9 cellular contexts compared by ENCODE assay signal in genomic region chr19:41377977-41378707, GRCh38. TPM values are rescaled to one million over a fixed set of nuclear protein-coding genes. Genes with fewer than 3 reads are reported as not detected.
DNase-seq lines count a peak whose midpoint lies in the region; ATAC-seq, FAIRE-seq and TF ChIP-seq lines count a peak whose summit lies in the region.
"Had no signal": no experiment of that assay in that cellular context is flagged by ENCODE, and none has a peak within 500 bp of the region (broad histone marks: within the 10 kb centered on the region; RNA-seq: fewer than 3 reads in every experiment).

No MANE protein-coding gene starts in this region.

- peak in 3 of 7 experiments; percentile 17 to 56 (median 51) for DNase-seq in CD8-positive, alpha-beta T cell
- DNase-seq in GM19240 (ENCODE audit: insufficient read length, low spot score): peak; percentile 66
- DNase-seq in NCI-H82 (lab: John Stamatoyannopoulos, UW): peak; percentile 88
- no peak for DNase-seq in HepG2 (ENCODE audit: low spot score)
- DNase-seq in stimulated activated CD4-positive, alpha-beta T cell treated with anti-CD3 and anti-CD28 coated beads, Interleukin-4, amount 100 ng/mL, for 24 hours: no peak
- no peak for DNase-seq in activated naive CD4-positive, alpha-beta T cell treated with anti-CD3 and anti-CD28 coated beads for 36 hours
- DNase-seq in DMS79 treated with DMSO at 0.1 percent for 48 hours (lab: John Stamatoyannopoulos, UW): no peak
- no peak for DNase-seq in GF-D8 (lab: John Stamatoyannopoulos, UW)
- DNase-seq: amniotic stem cell had no signal

- ATAC-seq in CD8-positive, alpha-beta T cell: peak; percentile 88
- ATAC-seq in HepG2: peak; percentile 83

- H3K27ac ChIP-seq in CD8-positive, alpha-beta T cell (ENCODE audit: low read depth, low read length): no peak overlapping the region
- H3K27ac ChIP-seq in HepG2 (ENCODE audit: extremely low read length, insufficient read depth, low read length): peak overlapping the region; percentile 3

- H3K4me1 Mint-ChIP-seq in CD8-positive, alpha-beta T cell (ENCODE audit: low read depth): peaks cover 23% of the 10 kb centered on the region
- peaks cover 13% of the 10 kb centered on the region for H3K4me1 Mint-ChIP-seq in activated naive CD4-positive, alpha-beta T cell treated with anti-CD3 and anti-CD28 coated beads for 36 hours (ENCODE audit: low read depth)

- TF ChIP-seq EP300 in HepG2 (IDR thresholded peaks at IDR 0.05; ENCODE audit: low read depth in 2 of 2, low read length in 2 of 2) (no peak), HepG2 (CRISPR knock-in tag; IDR thresholded peaks at IDR 0.05; ENCODE audit: borderline replicate concordance) (no peak)

- H3K36me3 Mint-ChIP-seq in CD8-positive, alpha-beta T cell: peaks cover 8% of the 10 kb centered on the region
- no peaks in the 10 kb centered on the region for H3K36me3 Mint-ChIP-seq in activated naive CD4-positive, alpha-beta T cell treated with anti-CD3 and anti-CD28 coated beads for 36 hours (ENCODE audit: low read depth)

- intact Hi-C loops in CD8-positive, alpha-beta T cell (cut with DNase I, micrococcal nuclease): no loop called here
- intact Hi-C loops in HepG2 (cut with micrococcal nuclease; ENCODE audit: unreplicated experiment): no loop called here
- intact Hi-C loops in activated naive CD4-positive, alpha-beta T cell treated with anti-CD3 and anti-CD28 coated beads for 36 hours (cut with micrococcal nuclease): no loop called here

- no TSS peak for BruUV-seq in HepG2 (replicated peaks; lab: Mats Ljungman, UMichigan)

- FAIRE-seq in HepG2 (lab: Jason Lieb, UNC): no peak

- no peaks in the 10 kb centered on the region for H4K20me1 ChIP-seq in HepG2 (ENCODE audit: insufficient read depth, low read length)

- in situ Hi-C loops in HepG2 (cut with HindIII; ENCODE audit: extremely low pct_ligation_motif_present, low pct_unique_long_range_greater_than_20kb): no loop called here

- H3K4me3 Mint-ChIP-seq in CD8-positive, alpha-beta T cell: no peak overlapping the region
- H3K4me3 Mint-ChIP-seq in activated naive CD4-positive, alpha-beta T cell treated with anti-CD3 and anti-CD28 coated beads for 36 hours: no peak overlapping the region

- peak; percentile 36 for TF ChIP-seq CTCF in CD8-positive, alpha-beta T cell (IDR thresholded peaks at IDR 0.05)
- no peak; the same call in 1 of the 2 replicates for TF ChIP-seq CTCF in HepG2 (CRISPR knock-in tag; IDR thresholded peaks at IDR 0.05)

- H3K9me3 Mint-ChIP-seq in CD8-positive, alpha-beta T cell: no peaks in the 10 kb centered on the region
- H3K9me3 Mint-ChIP-seq in activated naive CD4-positive, alpha-beta T cell treated with anti-CD3 and anti-CD28 coated beads for 36 hours: no peaks in the 10 kb centered on the region

- TF ChIP-seq POLR2A in HepG2 (IDR thresholded peaks at IDR 0.05; ENCODE audit: insufficient read depth in 1 of 2, low read depth in 2 of 2, low read length in 2 of 2): no peak

- no peak overlapping the region for H3K4me3 ChIP-seq in CD8-positive, alpha-beta T cell (ENCODE audit: low read depth, low read length)
- no peak overlapping the region for H3K4me3 ChIP-seq in HepG2 (replicated peaks in 1 of 3; ENCODE audit: insufficient read depth in 1 of 3, low read depth in 2 of 3, low read length in 3 of 3)

- H3K4me2 ChIP-seq in HepG2 (ENCODE audit: low read depth, low read length): peak overlapping the region; percentile 24; the same call in 1 of the 2 replicates

- CTCF ChIA-PET in CD8-positive, alpha-beta T cell (lab: Charles Lee): interaction anchor here (0.7 to 1.6 kb wide), 3 partner anchors 10 to 48 kb away, joined by 3 read pairs; no protein-coding TSS in a partner anchor
- CTCF ChIA-PET in HepG2 (lab: Yijun Ruan, JAX; ENCODE audit: low intra/inter-chr PET ratio, low total read pairs): no interaction called here
- CTCF ChIA-PET in activated naive CD4-positive, alpha-beta T cell treated with anti-CD3 and anti-CD28 coated beads for 36 hours (lab: Charles Lee): interaction anchor here (0.6 to 0.8 kb wide), 2 partner anchors 77 to 471 kb away, joined by 3 to 6 read pairs; no protein-coding TSS in a partner anchor

- peaks cover 22% of the 10 kb centered on the region for H3K4me1 ChIP-seq in CD8-positive, alpha-beta T cell (ENCODE audit: insufficient read depth, low read length)
- H3K4me1 ChIP-seq in HepG2 (ENCODE audit: insufficient read depth, low read length): peaks cover 26% of the 10 kb centered on the region

- H3K27me3 Mint-ChIP-seq in CD8-positive, alpha-beta T cell (ENCODE audit: low read depth): no peaks in the 10 kb centered on the region
- no peaks in the 10 kb centered on the region for H3K27me3 Mint-ChIP-seq in activated naive CD4-positive, alpha-beta T cell treated with anti-CD3 and anti-CD28 coated beads for 36 hours (ENCODE audit: low read depth)

- H3K9me3 ChIP-seq in CD8-positive, alpha-beta T cell (ENCODE audit: low read length): no peaks in the 10 kb centered on the region
- no peaks in the 10 kb centered on the region for H3K9me3 ChIP-seq in HepG2 (ENCODE audit: low read length)

- H3K27ac Mint-ChIP-seq in CD8-positive, alpha-beta T cell: peak overlapping the region; percentile 56
- no peak overlapping the region for H3K27ac Mint-ChIP-seq in activated naive CD4-positive, alpha-beta T cell treated with anti-CD3 and anti-CD28 coated beads for 36 hours

- 64% methylated on average over 5 of the region's 9 CpGs for WGBS in HepG2 (ENCODE audit: low lambda C conversion rate)

- TF ChIP-seq RAD21 in HepG2 (CRISPR knock-in tag; IDR thresholded peaks at IDR 0.05): no peak

- no peak overlapping the region for H2AFZ ChIP-seq in HepG2 (ENCODE audit: low read length)

- H3K36me3 ChIP-seq in CD8-positive, alpha-beta T cell (ENCODE audit: insufficient read depth, low read length): no peaks in the 10 kb centered on the region
- H3K36me3 ChIP-seq in HepG2 (replicated peaks in 1 of 2; ENCODE audit: control insufficient read depth in 1 of 2, insufficient read depth in 2 of 2, low read length in 2 of 2): peaks cover 0 to 3% of the 10 kb centered on the region in 2 experiments; a peak in 2 of 5 replicates

- no peaks in the 10 kb centered on the region for H3K79me2 ChIP-seq in HepG2 (ENCODE audit: insufficient read depth, low read length)

- no peaks in the 10 kb centered on the region for H3K27me3 ChIP-seq in CD8-positive, alpha-beta T cell (ENCODE audit: insufficient read depth, low read length)
- no peaks in the 10 kb centered on the region for H3K27me3 ChIP-seq in HepG2 (ENCODE audit: control insufficient read depth in 1 of 2, insufficient read depth in 2 of 2, low read length in 2 of 2)

- no peak overlapping the region for H3K9ac ChIP-seq in HepG2 (ENCODE audit: insufficient read depth, low read depth, low read length)

- POLR2A ChIA-PET in CD8-positive, alpha-beta T cell (lab: Charles Lee): interaction anchor here (0.6 to 1.3 kb wide), 3 partner anchors 14 to 935 kb away, joined by 3 to 4 read pairs (median 4); partner anchors contain the start of gene B9D2
- POLR2A ChIA-PET in HepG2 (lab: Yijun Ruan, JAX): interaction anchor here (2.5 kb wide), 1 partner anchor 14 kb away, joined by 11 read pairs; the partner anchor contains the start of gene B9D2

RNA-seq across cellular contexts. Expression of gene TMEM91, which starts 1.8 kb away (rescaled TPM):
- 1 to 10 TPM; 7.8 to 9.7 TPM for total RNA-seq in CD8-positive, alpha-beta T cell
- total RNA-seq in HepG2 (2016; rRNA removed; fragmentation: Illumina TruSeq; extraction: Trizol): 6.3 and 8.4 TPM in 2 replicates
- 4.9 and 6.5 TPM in 2 replicates for total RNA-seq in HepG2 (2016; cell fraction: cytosol; rRNA removed; fragmentation: Illumina TruSeq; extraction: Trizol; ENCODE audit: low read depth)
- total RNA-seq in HepG2 (2016; cell fraction: insoluble cytoplasmic fraction; rRNA removed; fragmentation: Illumina TruSeq; extraction: Trizol): 6.2 and 7.3 TPM in 2 replicates
- total RNA-seq in HepG2 (2016; cell fraction: membrane; rRNA removed; fragmentation: Illumina TruSeq; extraction: Trizol): 3.9 and 4.6 TPM in 2 replicates
- 3.4 and 6.0 TPM in 2 replicates for total RNA-seq in HepG2 (2016; cell fraction: nucleus; rRNA removed; fragmentation: Illumina TruSeq; extraction: Trizol)
- polyA plus RNA-seq in HepG2 (2011; rRNA removed): 10.3 and 11.2 TPM in 2 replicates
- polyA plus RNA-seq in HepG2 (2011; cell fraction: cytosol; rRNA removed): 8.3 and 10.4 TPM in 2 replicates
- 23.1 and 25.5 TPM in 2 replicates for polyA plus RNA-seq in HepG2 (2011; cell fraction: nucleus; rRNA removed)
- 7.9 and 10.2 TPM in 2 replicates for polyA plus RNA-seq in HepG2 (2012)
- polyA plus RNA-seq in HepG2 (2016; cell fraction: cytosol; fragmentation: Illumina TruSeq; extraction: Trizol; ENCODE audit: low read depth): 4.9 and 5.8 TPM in 2 replicates
- polyA plus RNA-seq in HepG2 (2016; cell fraction: insoluble cytoplasmic fraction; fragmentation: Illumina TruSeq; extraction: Trizol; ENCODE audit: low read depth): 5.7 and 7.2 TPM in 2 replicates
- 4.2 and 4.9 TPM in 2 replicates for polyA plus RNA-seq in HepG2 (2016; cell fraction: membrane; fragmentation: Illumina TruSeq; extraction: Trizol; ENCODE audit: low read depth)
- 9.5 and 11.5 TPM in 2 replicates for polyA plus RNA-seq in HepG2 (2016; cell fraction: nucleus; fragmentation: Illumina TruSeq; extraction: Trizol; ENCODE audit: insufficient read depth, low read depth)
- 2.0 and 33.3 TPM in 2 replicates for polyA minus RNA-seq in HepG2 (2011; rRNA and poly(A)+ RNA removed; ENCODE audit: low replicate concordance)
- 4.9 and 7.2 TPM in 2 replicates for polyA minus RNA-seq in HepG2 (2011; cell fraction: cytosol; rRNA and poly(A)+ RNA removed)
- polyA minus RNA-seq in HepG2 (2011; cell fraction: nucleus; rRNA and poly(A)+ RNA removed): 12.7 and 17.7 TPM in 2 replicates
- 1 to 10 TPM; 5.6 to 5.7 TPM for total RNA-seq in activated naive CD4-positive, alpha-beta T cell treated with anti-CD3 and anti-CD28 coated beads for 36 hours

RNA-seq across cellular contexts. Expression of gene B9D2, which starts 14.2 kb away (rescaled TPM):
- 10 to 100 TPM; 19.6 to 25.9 TPM for total RNA-seq in CD8-positive, alpha-beta T cell
- 4.4 and 5.3 TPM in 2 replicates for total RNA-seq in HepG2 (2016; rRNA removed; fragmentation: Illumina TruSeq; extraction: Trizol)
- total RNA-seq in HepG2 (2016; cell fraction: cytosol; rRNA removed; fragmentation: Illumina TruSeq; extraction: Trizol; ENCODE audit: low read depth): 1.6 and 2.5 TPM in 2 replicates
- 4.5 and 4.8 TPM in 2 replicates for total RNA-seq in HepG2 (2016; cell fraction: insoluble cytoplasmic fraction; rRNA removed; fragmentation: Illumina TruSeq; extraction: Trizol)
- 3.0 and 4.0 TPM in 2 replicates for total RNA-seq in HepG2 (2016; cell fraction: membrane; rRNA removed; fragmentation: Illumina TruSeq; extraction: Trizol)
- 2.3 and 2.6 TPM in 2 replicates for total RNA-seq in HepG2 (2016; cell fraction: nucleus; rRNA removed; fragmentation: Illumina TruSeq; extraction: Trizol)
- 2.9 and 3.1 TPM in 2 replicates for polyA plus RNA-seq in HepG2 (2011; rRNA removed)
- 2.1 and 3.5 TPM in 2 replicates for polyA plus RNA-seq in HepG2 (2011; cell fraction: cytosol; rRNA removed)
- 2.3 and 2.4 TPM in 2 replicates for polyA plus RNA-seq in HepG2 (2011; cell fraction: nucleus; rRNA removed)
- polyA plus RNA-seq in HepG2 (2012): 1.1 and 1.5 TPM in 2 replicates
- polyA plus RNA-seq in HepG2 (2016; cell fraction: cytosol; fragmentation: Illumina TruSeq; extraction: Trizol; ENCODE audit: low read depth): 1.9 TPM in 2 replicates
- 3.4 and 4.7 TPM in 2 replicates for polyA plus RNA-seq in HepG2 (2016; cell fraction: insoluble cytoplasmic fraction; fragmentation: Illumina TruSeq; extraction: Trizol; ENCODE audit: low read depth)
- 2.7 and 3.1 TPM in 2 replicates for polyA plus RNA-seq in HepG2 (2016; cell fraction: membrane; fragmentation: Illumina TruSeq; extraction: Trizol; ENCODE audit: low read depth)
- 3.4 and 5.8 TPM in 2 replicates for polyA plus RNA-seq in HepG2 (2016; cell fraction: nucleus; fragmentation: Illumina TruSeq; extraction: Trizol; ENCODE audit: insufficient read depth, low read depth)
- 2.0 and 4.3 TPM in 2 replicates for polyA minus RNA-seq in HepG2 (2011; rRNA and poly(A)+ RNA removed; ENCODE audit: low replicate concordance)
- 1.2 and 1.5 TPM in 2 replicates for polyA minus RNA-seq in HepG2 (2011; cell fraction: cytosol; rRNA and poly(A)+ RNA removed)
- 0.90 and 2.5 TPM in 2 replicates for polyA minus RNA-seq in HepG2 (2011; cell fraction: nucleus; rRNA and poly(A)+ RNA removed)
- total RNA-seq in activated naive CD4-positive, alpha-beta T cell treated with anti-CD3 and anti-CD28 coated beads for 36 hours: 1 to 10 TPM; 3.5 to 4.1 TPM

RNA-seq across cellular contexts. Expression of gene EXOSC5, which starts 19.0 kb away (rescaled TPM):
- total RNA-seq in CD8-positive, alpha-beta T cell: 1 to 10 TPM; 4.1 to 5.5 TPM
- total RNA-seq in HepG2 (2016; rRNA removed; fragmentation: Illumina TruSeq; extraction: Trizol): 23.6 and 24.1 TPM in 2 replicates
- 7.1 TPM in 2 replicates for total RNA-seq in HepG2 (2016; cell fraction: cytosol; rRNA removed; fragmentation: Illumina TruSeq; extraction: Trizol; ENCODE audit: low read depth)
- 22.9 and 25.3 TPM in 2 replicates for total RNA-seq in HepG2 (2016; cell fraction: insoluble cytoplasmic fraction; rRNA removed; fragmentation: Illumina TruSeq; extraction: Trizol)
- total RNA-seq in HepG2 (2016; cell fraction: membrane; rRNA removed; fragmentation: Illumina TruSeq; extraction: Trizol): 5.9 and 7.1 TPM in 2 replicates
- total RNA-seq in HepG2 (2016; cell fraction: nucleus; rRNA removed; fragmentation: Illumina TruSeq; extraction: Trizol): 11.1 and 12.5 TPM in 2 replicates
- 26.5 and 31.5 TPM in 2 replicates for polyA plus RNA-seq in HepG2 (2011; rRNA removed)
- 28.1 and 37.8 TPM in 2 replicates for polyA plus RNA-seq in HepG2 (2011; cell fraction: cytosol; rRNA removed)
- 19.3 and 20.0 TPM in 2 replicates for polyA plus RNA-seq in HepG2 (2011; cell fraction: nucleus; rRNA removed)
- 19.0 and 33.9 TPM in 2 replicates for polyA plus RNA-seq in HepG2 (2012)
- polyA plus RNA-seq in HepG2 (2016; cell fraction: cytosol; fragmentation: Illumina TruSeq; extraction: Trizol; ENCODE audit: low read depth): 4.5 and 5.0 TPM in 2 replicates
- polyA plus RNA-seq in HepG2 (2016; cell fraction: insoluble cytoplasmic fraction; fragmentation: Illumina TruSeq; extraction: Trizol; ENCODE audit: low read depth): 23.1 and 25.5 TPM in 2 replicates
- polyA plus RNA-seq in HepG2 (2016; cell fraction: membrane; fragmentation: Illumina TruSeq; extraction: Trizol; ENCODE audit: low read depth): 3.8 and 5.4 TPM in 2 replicates
- 17.4 and 17.8 TPM in 2 replicates for polyA plus RNA-seq in HepG2 (2016; cell fraction: nucleus; fragmentation: Illumina TruSeq; extraction: Trizol; ENCODE audit: insufficient read depth, low read depth)
- 18.9 and 21.9 TPM in 2 replicates for polyA minus RNA-seq in HepG2 (2011; rRNA and poly(A)+ RNA removed; ENCODE audit: low replicate concordance)
- 11.7 and 13.1 TPM in 2 replicates for polyA minus RNA-seq in HepG2 (2011; cell fraction: cytosol; rRNA and poly(A)+ RNA removed)
- polyA minus RNA-seq in HepG2 (2011; cell fraction: nucleus; rRNA and poly(A)+ RNA removed): 7.5 and 9.0 TPM in 2 replicates
- 10 to 100 TPM; 47.5 to 51.7 TPM for total RNA-seq in activated naive CD4-positive, alpha-beta T cell treated with anti-CD3 and anti-CD28 coated beads for 36 hours

RNA-seq across cellular contexts. Expression of gene BCKDHA, which starts 19.5 kb away (rescaled TPM):
- 10 to 100 TPM; 19.4 to 20.5 TPM for total RNA-seq in CD8-positive, alpha-beta T cell
- 9.7 and 11.8 TPM in 2 replicates for total RNA-seq in HepG2 (2016; rRNA removed; fragmentation: Illumina TruSeq; extraction: Trizol)
- total RNA-seq in HepG2 (2016; cell fraction: cytosol; rRNA removed; fragmentation: Illumina TruSeq; extraction: Trizol; ENCODE audit: low read depth): 1.5 TPM in 2 replicates
- 6.9 and 10.5 TPM in 2 replicates for total RNA-seq in HepG2 (2016; cell fraction: insoluble cytoplasmic fraction; rRNA removed; fragmentation: Illumina TruSeq; extraction: Trizol)
- 3.3 and 4.5 TPM in 2 replicates for total RNA-seq in HepG2 (2016; cell fraction: membrane; rRNA removed; fragmentation: Illumina TruSeq; extraction: Trizol)
- 6.1 and 7.1 TPM in 2 replicates for total RNA-seq in HepG2 (2016; cell fraction: nucleus; rRNA removed; fragmentation: Illumina TruSeq; extraction: Trizol)
- 31.3 and 31.5 TPM in 2 replicates for polyA plus RNA-seq in HepG2 (2011; rRNA removed)
- 20.9 and 32.3 TPM in 2 replicates for polyA plus RNA-seq in HepG2 (2011; cell fraction: cytosol; rRNA removed)
- 30.6 and 39.7 TPM in 2 replicates for polyA plus RNA-seq in HepG2 (2011; cell fraction: nucleus; rRNA removed)
- polyA plus RNA-seq in HepG2 (2012): 10.5 and 13.8 TPM in 2 replicates
- 1.6 and 2.5 TPM in 2 replicates for polyA plus RNA-seq in HepG2 (2016; cell fraction: cytosol; fragmentation: Illumina TruSeq; extraction: Trizol; ENCODE audit: low read depth)
- polyA plus RNA-seq in HepG2 (2016; cell fraction: insoluble cytoplasmic fraction; fragmentation: Illumina TruSeq; extraction: Trizol; ENCODE audit: low read depth): 5.8 and 6.3 TPM in 2 replicates
- 2.1 and 3.5 TPM in 2 replicates for polyA plus RNA-seq in HepG2 (2016; cell fraction: membrane; fragmentation: Illumina TruSeq; extraction: Trizol; ENCODE audit: low read depth)
- 3.7 and 7.6 TPM in 2 replicates for polyA plus RNA-seq in HepG2 (2016; cell fraction: nucleus; fragmentation: Illumina TruSeq; extraction: Trizol; ENCODE audit: insufficient read depth, low read depth)
- 19.1 and 44.4 TPM in 2 replicates for polyA minus RNA-seq in HepG2 (2011; rRNA and poly(A)+ RNA removed; ENCODE audit: low replicate concordance)
- 23.0 and 29.5 TPM in 2 replicates for polyA minus RNA-seq in HepG2 (2011; cell fraction: cytosol; rRNA and poly(A)+ RNA removed)
- polyA minus RNA-seq in HepG2 (2011; cell fraction: nucleus; rRNA and poly(A)+ RNA removed): 11.6 and 11.8 TPM in 2 replicates
- total RNA-seq in activated naive CD4-positive, alpha-beta T cell treated with anti-CD3 and anti-CD28 coated beads for 36 hours: 10 to 100 TPM; 18.2 to 21.7 TPM

RNA-seq across cellular contexts. Expression of gene TGFB1, which starts 24.4 kb away (rescaled TPM):
- total RNA-seq in CD8-positive, alpha-beta T cell: 100 to 1,000 TPM; 652 to 710 TPM
- 2.7 and 4.1 TPM in 2 replicates for total RNA-seq in HepG2 (2016; rRNA removed; fragmentation: Illumina TruSeq; extraction: Trizol)
- 6.2 and 9.0 TPM in 2 replicates for total RNA-seq in HepG2 (2016; cell fraction: cytosol; rRNA removed; fragmentation: Illumina TruSeq; extraction: Trizol; ENCODE audit: low read depth)
- 2.2 and 3.6 TPM in 2 replicates for total RNA-seq in HepG2 (2016; cell fraction: insoluble cytoplasmic fraction; rRNA removed; fragmentation: Illumina TruSeq; extraction: Trizol)
- 12.7 and 14.7 TPM in 2 replicates for total RNA-seq in HepG2 (2016; cell fraction: membrane; rRNA removed; fragmentation: Illumina TruSeq; extraction: Trizol)
- 3.0 and 7.5 TPM in 2 replicates for total RNA-seq in HepG2 (2016; cell fraction: nucleus; rRNA removed; fragmentation: Illumina TruSeq; extraction: Trizol)
- 5.4 and 6.2 TPM in 2 replicates for polyA plus RNA-seq in HepG2 (2011; rRNA removed)
- 4.9 and 6.6 TPM in 2 replicates for polyA plus RNA-seq in HepG2 (2011; cell fraction: cytosol; rRNA removed)
- 24.0 and 30.3 TPM in 2 replicates for polyA plus RNA-seq in HepG2 (2011; cell fraction: nucleus; rRNA removed)
- polyA plus RNA-seq in HepG2 (2012): 27.5 and 39.6 TPM in 2 replicates
- polyA plus RNA-seq in HepG2 (2016; cell fraction: cytosol; fragmentation: Illumina TruSeq; extraction: Trizol; ENCODE audit: low read depth): 35.9 and 36.5 TPM in 2 replicates
- 13.3 and 16.4 TPM in 2 replicates for polyA plus RNA-seq in HepG2 (2016; cell fraction: insoluble cytoplasmic fraction; fragmentation: Illumina TruSeq; extraction: Trizol; ENCODE audit: low read depth)
- 49.5 and 52.5 TPM in 2 replicates for polyA plus RNA-seq in HepG2 (2016; cell fraction: membrane; fragmentation: Illumina TruSeq; extraction: Trizol; ENCODE audit: low read depth)
- polyA plus RNA-seq in HepG2 (2016; cell fraction: nucleus; fragmentation: Illumina TruSeq; extraction: Trizol; ENCODE audit: insufficient read depth, low read depth): 30.3 and 32.9 TPM in 2 replicates
- polyA minus RNA-seq in HepG2 (2011; rRNA and poly(A)+ RNA removed; ENCODE audit: low replicate concordance): 5.5 and 10.7 TPM in 2 replicates
- polyA minus RNA-seq in HepG2 (2011; cell fraction: cytosol; rRNA and poly(A)+ RNA removed): 17.6 and 20.2 TPM in 2 replicates
- 6.1 and 7.5 TPM in 2 replicates for polyA minus RNA-seq in HepG2 (2011; cell fraction: nucleus; rRNA and poly(A)+ RNA removed)
- total RNA-seq in activated naive CD4-positive, alpha-beta T cell treated with anti-CD3 and anti-CD28 coated beads for 36 hours: 10 to 100 TPM; 94.4 to 95.6 TPM

Comparison
In these comparisons a context has a peak if more than half of its experiments do, and no peak if none do; other contexts are left out.
1. DNase-seq: peak in GM19240 (single experiment) and NCI-H82 (single experiment); none in HepG2 (single experiment), stimulated activated CD4-positive, alpha-beta T cell treated with anti-CD3 and anti-CD28 coated beads, Interleukin-4, amount 100 ng/mL, for 24 hours (single experiment), activated naive CD4-positive, alpha-beta T cell treated with anti-CD3 and anti-CD28 coated beads for 36 hours (single experiment), DMS79 treated with DMSO at 0.1 percent for 48 hours (single experiment) and GF-D8 (single experiment).